In genomic region chr1:30718091-30718635, GRCh38 we compare ENCODE assay signal across 8 cellular contexts. TPM values are rescaled to one million over a fixed set of nuclear protein-coding genes. Genes with fewer than 3 reads are reported as not detected.
DNase-seq lines count a peak whose midpoint lies in the region; ATAC-seq and TF ChIP-seq lines count a peak whose summit lies in the region.

No MANE protein-coding gene starts in this region.

- peak overlapping the region in 11 of 12 donors; percentile 63 to 100 (median 73) for H3K27ac ChIP-seq in heart left ventricle
- H3K27ac ChIP-seq in upper lobe of left lung, result peak overlapping the region; percentile 95 to 100 (median 97)

- 0 to 2% (median 1%) methylated on average over 32 to 49 of the region's 50 CpGs for WGBS in heart left ventricle, 4 donors
- 0 to 20% methylated on average over 1 to 27 of the region's 50 CpGs for WGBS in upper lobe of left lung, 2 donors

- ATAC-seq in HG02840 (IDR thresholded peaks at IDR 0.05; ENCODE audit: low FRiP score, unreplicated experiment) (peak; percentile 80), heart left ventricle (peak; percentile 87 to 91 (median 90)), upper lobe of left lung (ENCODE audit: low FRiP score in 2 of 2) (peak; percentile 91 to 96)

- H3K36me3 ChIP-seq in adipocyte (ENCODE audit: control insufficient read depth, insufficient read depth, low read length, severe bottlenecking) (no peaks in the 10 kb centered on the region), heart left ventricle (no peaks in the 10 kb centered on the region), upper lobe of left lung (no peaks in the 10 kb centered on the region)

- H3K9me3 ChIP-seq in adipocyte (ENCODE audit: control insufficient read depth, low read length), result peaks cover 8% of the 10 kb centered on the region
- peaks cover 0 to 11% (median 3%) of the 10 kb centered on the region in 12 donors for H3K9me3 ChIP-seq in heart left ventricle
- H3K9me3 ChIP-seq in upper lobe of left lung, result no peaks in the 10 kb centered on the region

- peak overlapping the region; percentile 96 for H3K27ac Mint-ChIP-seq in progenitor cell of endocrine pancreas

- DNase-seq in GM12865 (ENCODE audit: low read depth) (peak; percentile 98), NCI-H1436 treated with DMSO at 0.1 percent for 48 hours (lab: John Stamatoyannopoulos, UW) (peak; percentile 94), SW480 (ENCODE audit: low spot score) (peak; percentile 96), adipocyte (ENCODE audit: low read depth) (peak; percentile 99), heart left ventricle (peak; percentile 98 to 100 (median 99)), progenitor cell of endocrine pancreas (ENCODE audit: low spot score, unreplicated experiment) (peak; percentile 97), upper lobe of left lung (peak; percentile 99 to 100)

- H3K9ac ChIP-seq in adipocyte (ENCODE audit: low read length), result no peak overlapping the region

- H3K9me3 Mint-ChIP-seq in progenitor cell of endocrine pancreas (ENCODE audit: low read depth), result peaks cover 7% of the 10 kb centered on the region

- H3K27me3 Mint-ChIP-seq in progenitor cell of endocrine pancreas, result peaks cover 4% of the 10 kb centered on the region

- H3K36me3 Mint-ChIP-seq in progenitor cell of endocrine pancreas (ENCODE audit: insufficient read depth), result no peaks in the 10 kb centered on the region

- TF ChIP-seq POLR2A in heart left ventricle (IDR thresholded peaks at IDR 0.05) (peak in 1 of 2 donors; percentile 55), upper lobe of left lung (IDR thresholded peaks at IDR 0.05) (no peak)

- TF ChIP-seq EP300 in upper lobe of left lung (IDR thresholded peaks at IDR 0.05), result no peak

- H3K4me3 ChIP-seq in GM12865 (ENCODE audit: low read depth, low read length) (peak overlapping the region; percentile 46), adipocyte (ENCODE audit: low read length) (peak overlapping the region; percentile 47), heart left ventricle (peak overlapping the region in 11 of 12 donors; percentile 3 to 71 (median 49)), upper lobe of left lung (peak overlapping the region in 3 of 4 donors; percentile 37 to 48 (median 48))

- H3K27me3 ChIP-seq in adipocyte (replicated peaks; ENCODE audit: control insufficient read depth, insufficient read depth, low read length) (no peaks in the 10 kb centered on the region), heart left ventricle (no peaks in the 10 kb centered on the region), upper lobe of left lung (no peaks in the 10 kb centered on the region)

- H3K4me3 Mint-ChIP-seq in progenitor cell of endocrine pancreas (ENCODE audit: low read depth), result peak overlapping the region; percentile 71

- intact Hi-C loops in heart left ventricle (cut with DNase I), result loop anchor here in 5 of 10 donors (2.0 to 10.0 kb wide), 5 partner anchors 61 to 1486 kb away; partner anchors contain the start of genes MECR (in 2 of the 5) and SDC3 (in 1 of the 5)

- H3K4me1 ChIP-seq in adipocyte (ENCODE audit: control insufficient read depth, insufficient read depth, low read length) (peaks cover 11% of the 10 kb centered on the region), heart left ventricle (peaks cover 0 to 15% (median 8%) of the 10 kb centered on the region in 12 donors), upper lobe of left lung (peaks cover 7 to 11% (median 8%) of the 10 kb centered on the region in 4 donors)

- no peaks in the 10 kb centered on the region for H3K4me1 Mint-ChIP-seq in progenitor cell of endocrine pancreas (ENCODE audit: low read depth)

- no peak for TF ChIP-seq CTCF in GM12865 (IDR thresholded peaks at IDR 0.05; ENCODE audit: insufficient read depth, low read depth, low read length, missing control alignments)
- no peak for TF ChIP-seq CTCF in heart left ventricle (IDR thresholded peaks at IDR 0.05)
- TF ChIP-seq CTCF in progenitor cell of endocrine pancreas (IDR thresholded peaks at IDR 0.05; ENCODE audit: unreplicated experiment), result no peak
- no peak for TF ChIP-seq CTCF in upper lobe of left lung (IDR thresholded peaks at IDR 0.05)

RNA-seq across cellular contexts. Expression of gene MATN1, which starts 5.2 kb away (rescaled TPM):
- under 1 TPM in 1 of 9 donors, not detected in 8; 0.67 TPM for total RNA-seq in heart left ventricle
- polyA plus RNA-seq in heart left ventricle, result not detected
- 0.11 and 0.14 TPM in 2 replicates for total RNA-seq in progenitor cell of endocrine pancreas
- under 1 TPM in 1 of 6 donors, not detected in 5; 0.15 TPM for total RNA-seq in upper lobe of left lung

RNA-seq across cellular contexts. Expression of gene LAPTM5, which starts 39.4 kb away (rescaled TPM):
- total RNA-seq in heart left ventricle (100 to 1,000 TPM in 1 of 9 donors, 10 to 100 TPM in 7, 1 to 10 TPM in 1; 9.4 to 260 (median 14.3) TPM), progenitor cell of endocrine pancreas (0.20 TPM in 1 of 2 replicates, not detected in the other), upper lobe of left lung (100 to 1,000 TPM; 148 to 624 (median 225) TPM)
- 10 to 100 TPM in 1 of 2 donors, 1 to 10 TPM in 1; 6.9 to 28.7 TPM for polyA plus RNA-seq in heart left ventricle

Comparison
In these comparisons a context has a peak if more than half of its experiments do, and no peak if none do; other contexts are left out.
1. Peak in every context shown above with its lines: DNase-seq, ATAC-seq, H3K4me3 ChIP-seq and H3K27ac ChIP-seq.